8 cellular contexts compared by ENCODE assay signal in genomic region chr12:116539905-116540482, GRCh38. TPM values are rescaled to one million over a fixed set of nuclear protein-coding genes. Genes with fewer than 3 reads are reported as not detected.
DNase-seq lines count a peak whose midpoint lies in the region; ATAC-seq and TF ChIP-seq lines count a peak whose summit lies in the region.

No MANE protein-coding gene starts in this region.

- DNase-seq in ELF-1 (ENCODE audit: low read depth, low spot score) (peak; percentile 82), NCI-H82 treated with DMSO at 0.1 percent for 48 hours (lab: John Stamatoyannopoulos, UW; ENCODE audit: unreplicated experiment) (peak; percentile 97), fibroblast of lung (ENCODE audit: low read depth in 2 of 2) (peak; percentile 65 to 74)
- DNase-seq in stimulated activated CD4-positive, alpha-beta T cell treated with anti-CD3 and anti-CD28 coated beads, Interleukin-2, amount 100 ng/mL, for 48 hours, result no peak

- ATAC-seq in GM21447 (IDR thresholded peaks at IDR 0.05; ENCODE audit: unreplicated experiment) (no peak), GM21737 (IDR thresholded peaks at IDR 0.05; ENCODE audit: unreplicated experiment) (no peak)
- no peak for ATAC-seq in activated CD4-positive, CD25-positive, alpha-beta regulatory T cell treated with anti-CD3 and anti-CD28 coated beads, Interleukin-2, amount 50 U/mL, for 24 hours

- no peak overlapping the region for H3K4me3 ChIP-seq in fibroblast of lung (replicated peaks in 1 of 4; ENCODE audit: control extremely low read depth in 1 of 4, insufficient read depth in 1 of 4, low read depth in 3 of 4, low read length in 4 of 4)
- H3K4me3 ChIP-seq in parathyroid adenoma (ENCODE audit: low read depth, low read length), result no peak overlapping the region

- H2AFZ ChIP-seq in fibroblast of lung (ENCODE audit: low read length), result no peak overlapping the region
- peak overlapping the region; percentile 42 for H2AFZ ChIP-seq in parathyroid adenoma

- TF ChIP-seq CTCF in fibroblast of lung (conservative IDR thresholded peaks at IDR 0.05 in 1 of 2, IDR thresholded peaks at IDR 0.05 in 1 of 2; ENCODE audit: low read depth in 1 of 2, low read length in 2 of 2) (no peak), parathyroid adenoma (IDR thresholded peaks at IDR 0.05) (no peak)

- no peaks in the 10 kb centered on the region for H3K9me3 ChIP-seq in fibroblast of lung (ENCODE audit: control insufficient read depth, insufficient read depth, low read depth, low read length)
- no peaks in the 10 kb centered on the region for H3K9me3 ChIP-seq in parathyroid adenoma (ENCODE audit: control insufficient read depth, low read length)

- H3K79me2 ChIP-seq in fibroblast of lung (ENCODE audit: control insufficient read depth, insufficient read depth, low read length) (no peaks in the 10 kb centered on the region), parathyroid adenoma (no peaks in the 10 kb centered on the region)

- no peaks in the 10 kb centered on the region for H3K27me3 ChIP-seq in fibroblast of lung (ENCODE audit: control insufficient read depth, insufficient read depth, low read length)
- no peaks in the 10 kb centered on the region for H3K27me3 ChIP-seq in parathyroid adenoma (ENCODE audit: control insufficient read depth, insufficient read depth, low read length)

- H3K4me1 ChIP-seq in fibroblast of lung (ENCODE audit: control insufficient read depth, extremely low read depth, insufficient read depth, low read length) (peaks cover 2% of the 10 kb centered on the region), parathyroid adenoma (no peaks in the 10 kb centered on the region)

- H3K4me2 ChIP-seq in fibroblast of lung (ENCODE audit: extremely low read depth, insufficient read depth, low read length), result no peak overlapping the region
- H3K4me2 ChIP-seq in parathyroid adenoma (ENCODE audit: low read length), result peak overlapping the region; percentile 20

- H3K36me3 ChIP-seq in fibroblast of lung (ENCODE audit: control insufficient read depth, insufficient read depth, low read length) (no peaks in the 10 kb centered on the region), parathyroid adenoma (ENCODE audit: control insufficient read depth, insufficient read depth, low read length) (no peaks in the 10 kb centered on the region)

- no peaks in the 10 kb centered on the region for H4K20me1 ChIP-seq in fibroblast of lung (ENCODE audit: control insufficient read depth, extremely low read depth, insufficient read depth, low read length)

- H3K27ac ChIP-seq in fibroblast of lung (ENCODE audit: insufficient read depth, low read length) (no peak overlapping the region), parathyroid adenoma (no peak overlapping the region)

- H3K9ac ChIP-seq in fibroblast of lung (ENCODE audit: insufficient read depth, low read length) (no peak overlapping the region), parathyroid adenoma (no peak overlapping the region)

RNA-seq across cellular contexts. Expression of gene MAP1LC3B2, which starts 19.2 kb away (rescaled TPM):
- total RNA-seq in fibroblast of lung, result 0.51 and 1.2 TPM in 2 replicates
- 0.85 and 1.2 TPM in 2 replicates for polyA plus RNA-seq in fibroblast of lung
- polyA plus RNA-seq in fibroblast of lung (2012), result 2.1 and 3.1 TPM in 2 replicates
- polyA minus RNA-seq in fibroblast of lung (ENCODE audit: low replicate concordance), result not detected in 2 replicates

Comparison
In these comparisons a context has a peak if more than half of its experiments do, and no peak if none do; other contexts are left out.
1. DNase-seq: peak in ELF-1 (single experiment), NCI-H82 treated with DMSO at 0.1 percent for 48 hours (single experiment) and fibroblast of lung (2 of 2); none in stimulated activated CD4-positive, alpha-beta T cell treated with anti-CD3 and anti-CD28 coated beads, Interleukin-2, amount 100 ng/mL, for 48 hours (0 of 2).